In genomic region chr7:23680417-23681405, GRCh38 we compare ENCODE assay signal across 8 cellular contexts. TPM values are rescaled to one million over a fixed set of nuclear protein-coding genes. Genes with fewer than 3 reads are reported as not detected.
A peak's percentile ranks its signal among the peaks of the same experiment; 100 is the strongest.
DNase-seq lines count a peak whose midpoint lies in the region; ATAC-seq, FAIRE-seq and TF ChIP-seq lines count a peak whose summit lies in the region.

No MANE protein-coding gene starts in this region.

- no peak overlapping the region for H2BK12ac ChIP-seq in H1 (ENCODE audit: low read depth, low read length)

- no peak overlapping the region for H3K14ac ChIP-seq in H1 (ENCODE audit: insufficient read length)

- H3K79me1 ChIP-seq in H1 (ENCODE audit: low read depth, low read length), result no peaks in the 10 kb centered on the region

- H4K8ac ChIP-seq in H1 (ENCODE audit: extremely low read depth, insufficient read depth, low read length), result peak overlapping the region; percentile 73; the same call in 1 of the 2 replicates

- H3K9me3 ChIP-seq in ES-I3 (ENCODE audit: control insufficient read depth, insufficient read depth, low read length) (no peaks in the 10 kb centered on the region; the same call in 1 of the 2 replicates), HCT116 (ENCODE audit: control insufficient read depth in 1 of 2, insufficient read depth in 1 of 2, low read depth in 1 of 2, low read length in 2 of 2) (no peaks in the 10 kb centered on the region), H1 (ENCODE audit: insufficient read depth in 2 of 2, low read depth in 1 of 2, low read length in 1 of 2) (no peaks in the 10 kb centered on the region; a peak in 1 of 4 replicates)

- FAIRE-seq in H1 (lab: Jason Lieb, UNC), result peak; percentile 48
- no peak for FAIRE-seq in RCC 7860 (lab: Jason Lieb, UNC)

- 4% methylated on average over 42 of the region's 42 CpGs; no CpG with 5 or more reads in 1 of the 2 experiments for WGBS in H1 (ENCODE audit: extremely low coverage in 1 of 2, insufficient coverage in 1 of 2, insufficient read length in 1 of 2, insufficient replicate concordance in 2 of 2, low coverage in 1 of 2, low lambda C conversion rate in 2 of 2, missing lambda C conversion rate in 1 of 2), 2 experiments

- peak overlapping the region; percentile 68; the same call in 1 of the 2 replicates for H3K18ac ChIP-seq in H1 (ENCODE audit: extremely low read depth, low read length)

- H2BK120ac ChIP-seq in H1 (replicated peaks; ENCODE audit: low read depth, low read length), result no peak overlapping the region

- H3K56ac ChIP-seq in H1 (replicated peaks; ENCODE audit: insufficient read length, low read depth, low read length), result peak overlapping the region; percentile 34

- TF ChIP-seq POLR2A in HCT116 (IDR thresholded peaks at IDR 0.05; ENCODE audit: borderline replicate concordance, extremely low read depth, insufficient read depth, insufficient read length) (no peak), H1 (IDR thresholded peaks at IDR 0.05; ENCODE audit: control extremely low read depth in 1 of 2, low read depth in 2 of 2, low read length in 2 of 2) (peak; percentile 68 to 90)

- H3K27ac Mint-ChIP-seq in activated CD4-positive, alpha-beta memory T cell treated with anti-CD3 and anti-CD28 coated beads for 36 hours, result peak overlapping the region; percentile 73
- H3K27ac Mint-ChIP-seq in memory B cell, result peak overlapping the region; percentile 72

- H3K27me3 Mint-ChIP-seq in activated CD4-positive, alpha-beta memory T cell treated with anti-CD3 and anti-CD28 coated beads for 36 hours, result no peaks in the 10 kb centered on the region
- no peaks in the 10 kb centered on the region for H3K27me3 Mint-ChIP-seq in memory B cell

- H3K23ac ChIP-seq in H1 (ENCODE audit: insufficient read length), result no peak overlapping the region

- CTCF ChIA-PET in HCT116 (lab: Charles Lee) (interaction anchor here (4.2 kb wide), 1 partner anchor 16 kb away, joined by 18 read pairs; no protein-coding TSS in a partner anchor), H1 (lab: Charles Lee; ENCODE audit: partially characterized antibody) (interaction anchor here (0.6 to 3.6 kb wide), 16 partner anchors 9 to 134 kb away, joined by 3 to 20 read pairs (median 4); no protein-coding TSS in a partner anchor)
- CTCF ChIA-PET in activated CD4-positive, alpha-beta memory T cell treated with anti-CD3 and anti-CD28 coated beads for 36 hours (lab: Charles Lee), result interaction anchor here (0.9 to 3.2 kb wide), 9 partner anchors 10 to 134 kb away, joined by 3 to 18 read pairs (median 4); partner anchors contain the start of gene CCDC126

- no peak overlapping the region for H3K4ac ChIP-seq in H1 (replicated peaks; ENCODE audit: insufficient read length, low read depth, low read length)

- H3K79me2 ChIP-seq in HCT116 (ENCODE audit: insufficient read depth, low read length), result no peaks in the 10 kb centered on the region
- H3K79me2 ChIP-seq in H1 (ENCODE audit: control insufficient read depth in 1 of 2, insufficient read depth in 2 of 2, low read length in 2 of 2), result peaks cover 0 to 44% of the 10 kb centered on the region in 2 experiments; a peak in 3 of 4 replicates

- H3K27ac ChIP-seq in HCT116 (ENCODE audit: low read depth, low read length) (no peak overlapping the region), H1 (ENCODE audit: low read depth, low read length) (peak overlapping the region; percentile 53; the same call in 1 of the 2 replicates)

- H4K91ac ChIP-seq in H1 (replicated peaks; ENCODE audit: insufficient read length, low read length), result no peak overlapping the region

- H2BK5ac ChIP-seq in H1 (ENCODE audit: low read depth, low read length), result no peak overlapping the region; the same call in 1 of the 2 replicates

- H3K4me1 ChIP-seq in ES-I3 (ENCODE audit: insufficient read depth, low read length) (0 out of 2 replicates have a peak, but pooled peaks cover 4% of the 10 kb centered on the region), HCT116 (ENCODE audit: control insufficient read depth in 1 of 2, insufficient read depth in 2 of 2, low read length in 2 of 2) (peaks cover 0 to 9% of the 10 kb centered on the region in 2 experiments; a peak in 1 of 4 replicates), H1 (replicated peaks in 1 of 4; ENCODE audit: control insufficient read depth in 3 of 4, insufficient read depth in 4 of 4, low read length in 3 of 4) (peaks cover 0 to 4% (median under 1%) of the 10 kb centered on the region in 4 experiments; a peak in 4 of 7 replicates)

- H3K9me2 ChIP-seq in HCT116 (ENCODE audit: insufficient read depth), result no peaks in the 10 kb centered on the region

- no peaks in the 10 kb centered on the region for H3K9me3 Mint-ChIP-seq in activated CD4-positive, alpha-beta memory T cell treated with anti-CD3 and anti-CD28 coated beads for 36 hours
- H3K9me3 Mint-ChIP-seq in memory B cell, result no peaks in the 10 kb centered on the region

- BruUV-seq in HCT116 (replicated peaks; lab: Mats Ljungman, UMichigan), result no TSS peak

- H3K23me2 ChIP-seq in H1 (ENCODE audit: low read depth, low read length), result no peaks in the 10 kb centered on the region; the same call in 1 of the 2 replicates

- DNase-seq in HCT116 (ENCODE audit: low read depth, low spot score), result no peak
- DNase-seq in NCI-H1417 treated with DMSO at 0.1 percent for 48 hours (lab: John Stamatoyannopoulos, UW), result peak; percentile 66
- DNase-seq in activated CD4-positive, alpha-beta memory T cell treated with anti-CD3 and anti-CD28 coated beads for 36 hours, result peak; percentile 70
- DNase-seq in H1 (ENCODE audit: low read depth in 1 of 2, low spot score in 2 of 2), result peak; percentile 57 to 72
- peak in 1 of 2 donors; percentile 6 for DNase-seq in memory B cell (ENCODE audit: low spot score in 2 of 2)
- peak in 2 of 3 experiments; percentile 9 for DNase-seq in stimulated activated CD4-positive, alpha-beta T cell treated with anti-CD3 and anti-CD28 coated beads, TNF-alpha, amount 100 ng/mL, for 4 hours (ENCODE audit: low read depth in 3 of 3)
- DNase-seq in RCC 7860 (ENCODE audit: low spot score), result no peak

- TF ChIP-seq CTCF in HCT116 (IDR thresholded peaks at IDR 0.05 in 2 of 3, conservative IDR thresholded peaks at IDR 0.05 in 1 of 3; ENCODE audit: borderline replicate concordance in 1 of 3, insufficient read depth in 1 of 3, low read depth in 2 of 3, low read length in 2 of 3), result no peak
- no peak for TF ChIP-seq CTCF in H1 (IDR thresholded peaks at IDR 0.05; ENCODE audit: control extremely low read depth in 1 of 3, insufficient read depth in 1 of 3, low read depth in 1 of 3, low read length in 3 of 3)

- TF ChIP-seq RAD21 in HCT116 (IDR thresholded peaks at IDR 0.05; ENCODE audit: low read depth) (no peak), H1 (IDR thresholded peaks at IDR 0.05 in 1 of 2, conservative IDR thresholded peaks at IDR 0.05 in 1 of 2; ENCODE audit: low read depth in 2 of 2, low read length in 2 of 2) (no peak)

- H2AK5ac ChIP-seq in H1 (ENCODE audit: low read depth, low read length), result no peak overlapping the region

- H3K27me3 ChIP-seq in HCT116 (ENCODE audit: insufficient read depth, low read length), result no peaks in the 10 kb centered on the region
- peaks cover 0 to 3% (median 2%) of the 10 kb centered on the region in 4 experiments; a peak in 2 of 7 replicates for H3K27me3 ChIP-seq in H1 (replicated peaks in 1 of 4; ENCODE audit: control insufficient read depth in 3 of 4, extremely low read depth in 1 of 4, insufficient read depth in 3 of 4, low read length in 3 of 4)

- 0 out of 3 replicates have a peak, but pooled peaks of 1 of the 2 experiments have one; percentile 18 for TF ChIP-seq EP300 in H1 (IDR thresholded peaks at IDR 0.05; ENCODE audit: borderline replicate concordance in 1 of 2, low read depth in 2 of 2, low read length in 2 of 2)

- POLR2A ChIA-PET in HCT116 (lab: Charles Lee) (no interaction called here), H1 (lab: Charles Lee; ENCODE audit: partially characterized antibody) (interaction anchor here (0.7 to 4.3 kb wide), 14 partner anchors 8 to 1920 kb away, joined by 3 to 27 read pairs (median 4); partner anchors contain the start of gene CCDC126)
- POLR2A ChIA-PET in activated CD4-positive, alpha-beta memory T cell treated with anti-CD3 and anti-CD28 coated beads for 36 hours (lab: Charles Lee), result interaction anchor here (0.5 to 0.7 kb wide), 2 partner anchors 38 to 334 kb away, joined by 3 to 4 read pairs; no protein-coding TSS in a partner anchor

- no peaks in the 10 kb centered on the region for H4K20me1 ChIP-seq in HCT116 (ENCODE audit: insufficient read depth)
- H4K20me1 ChIP-seq in H1 (replicated peaks in 1 of 2; ENCODE audit: control insufficient read depth in 1 of 2, insufficient read depth in 2 of 2, low read length in 2 of 2), result no peaks in the 10 kb centered on the region

- no peak overlapping the region; the same call in 1 of the 2 replicates for H2BK20ac ChIP-seq in H1 (ENCODE audit: low read length)

- H3K4me1 Mint-ChIP-seq in activated CD4-positive, alpha-beta memory T cell treated with anti-CD3 and anti-CD28 coated beads for 36 hours (ENCODE audit: low read depth), result peaks cover 11% of the 10 kb centered on the region
- H3K4me1 Mint-ChIP-seq in memory B cell, result peaks cover 3% of the 10 kb centered on the region

- H3K36me3 ChIP-seq in ES-I3 (ENCODE audit: insufficient read depth, low read length) (no peaks in the 10 kb centered on the region; the same call in 1 of the 2 replicates), HCT116 (ENCODE audit: control insufficient read depth in 1 of 2, insufficient read depth in 2 of 2, low read length in 2 of 2) (no peaks in the 10 kb centered on the region), H1 (ENCODE audit: control insufficient read depth in 2 of 4, insufficient read depth in 4 of 4, low read length in 3 of 4) (peaks cover 0 to 12% (median 0%) of the 10 kb centered on the region in 4 experiments; a peak in 3 of 8 replicates)

- H2AFZ ChIP-seq in HCT116 (ENCODE audit: low read depth, low read length, poor library complexity, severe bottlenecking) (peak overlapping the region; percentile 13), H1 (ENCODE audit: low read length) (no peak overlapping the region)

- ATAC-seq in HCT116 (peak; percentile 55), memory B cell (ENCODE audit: low read depth) (peak; percentile 20)

- RAD21 ChIA-PET in HCT116 (lab: Charles Lee; ENCODE audit: low non-redundant PET in 1 of 2, low total read pairs in 2 of 2, uncharacterized antibody in 2 of 2, unreplicated experiment in 2 of 2), result interaction anchor here in 1 of 2 experiments (0.6 kb wide), 1 partner anchor 418 kb away, joined by 9 read pairs; no protein-coding TSS in a partner anchor

- H3K4me2 ChIP-seq in HCT116 (ENCODE audit: low read length), result peak overlapping the region; percentile 64
- H3K4me2 ChIP-seq in H1 (ENCODE audit: insufficient read depth in 1 of 2, low read depth in 2 of 2, low read length in 2 of 2), result peak overlapping the region; percentile 56 to 81

- H3K4me3 ChIP-seq in HCT116 (replicated peaks in 1 of 2; ENCODE audit: low read depth in 1 of 2, low read length in 2 of 2) (peak overlapping the region; percentile 36 to 41), H1 (ENCODE audit: extremely low read depth in 1 of 4, insufficient read depth in 2 of 4, low read depth in 3 of 4, low read length in 4 of 4) (peak overlapping the region; percentile 56 to 87 (median 77))

- H3K36me3 Mint-ChIP-seq in activated CD4-positive, alpha-beta memory T cell treated with anti-CD3 and anti-CD28 coated beads for 36 hours, result no peaks in the 10 kb centered on the region
- H3K36me3 Mint-ChIP-seq in memory B cell, result no peaks in the 10 kb centered on the region

- peak overlapping the region; percentile 84 for H3K4me3 Mint-ChIP-seq in activated CD4-positive, alpha-beta memory T cell treated with anti-CD3 and anti-CD28 coated beads for 36 hours
- peak overlapping the region; percentile 88 for H3K4me3 Mint-ChIP-seq in memory B cell

- H3K9ac ChIP-seq in ES-I3 (ENCODE audit: low read depth, low read length), result peak overlapping the region; percentile 65
- no peak overlapping the region for H3K9ac ChIP-seq in HCT116 (ENCODE audit: low read length)
- H3K9ac ChIP-seq in H1 (replicated peaks in 1 of 4; ENCODE audit: extremely low read depth in 1 of 4, low read depth in 3 of 4, low read length in 3 of 4), result peak overlapping the region; percentile 71 to 83 (median 78)

- intact Hi-C loops in HCT116 (cut with micrococcal nuclease), result no loop called here
- intact Hi-C loops in activated CD4-positive, alpha-beta memory T cell treated with anti-CD3 and anti-CD28 coated beads for 36 hours (cut with micrococcal nuclease), result loop anchor here (1.0 to 10.0 kb wide), 3 partner anchors 85 to 894 kb away; partner anchors contain the start of genes NUP42 and PALS2

- H4K5ac ChIP-seq in H1 (ENCODE audit: insufficient read length, low read depth, low read length), result peak overlapping the region; percentile 53

- H2BK15ac ChIP-seq in H1 (ENCODE audit: low read length), result no peak overlapping the region

RNA-seq across cellular contexts. Expression of gene FAM221A, which starts 0.7 kb away (rescaled TPM):
- total RNA-seq in HCT116 (2021; ENCODE audit: unreplicated experiment), result 2.2 TPM
- 3.3 and 4.4 TPM in 2 replicates for polyA plus RNA-seq in HCT116 (2012)
- 10 to 100 TPM in 1 of 2 experiments, 1 to 10 TPM in 1; 9.0 to 10.7 TPM for total RNA-seq in activated CD4-positive, alpha-beta memory T cell treated with anti-CD3 and anti-CD28 coated beads for 36 hours
- 20.3 and 21.5 TPM in 2 replicates for total RNA-seq in H1 (2021; fragmentation: NEBNext Ultra II Directional; extraction: Animal tissue kit (Norgen Biotek cat#: 25700))
- 22.0 and 39.0 TPM in 2 replicates for polyA plus RNA-seq in H1 (2011; rRNA removed)
- polyA plus RNA-seq in H1 (2011; cell fraction: cytosol; rRNA removed), result 36.0 TPM
- polyA plus RNA-seq in H1 (2011; cell fraction: nucleus; rRNA removed), result 26.5 TPM
- polyA plus RNA-seq in H1 (2012, experiment 1 of 2), result 27.0 to 32.2 TPM (median 29.5 TPM) in 4 replicates
- 9.9 TPM for polyA plus RNA-seq in H1 (2012, experiment 2 of 2)
- polyA plus RNA-seq in H1 (2013, experiment 1 of 2), result 10.4 TPM
- polyA plus RNA-seq in H1 (2013, experiment 2 of 2), result 9.0 TPM
- 67.4 and 71.1 TPM in 2 replicates for polyA minus RNA-seq in H1 (2011; rRNA and poly(A)+ RNA removed)
- 18.8 TPM for polyA minus RNA-seq in H1 (2011; cell fraction: cytosol; rRNA and poly(A)+ RNA removed)
- 30.4 TPM for polyA minus RNA-seq in H1 (2011; cell fraction: nucleus; rRNA and poly(A)+ RNA removed)

RNA-seq across cellular contexts. Expression of gene STK31, which starts 29.3 kb away (rescaled TPM):
- total RNA-seq in HCT116 (2021; ENCODE audit: unreplicated experiment), result not detected
- polyA plus RNA-seq in HCT116 (2012), result 0.03 TPM in 1 of 2 replicates, not detected in the other
- total RNA-seq in activated CD4-positive, alpha-beta memory T cell treated with anti-CD3 and anti-CD28 coated beads for 36 hours, result not detected
- total RNA-seq in H1 (2021; fragmentation: NEBNext Ultra II Directional; extraction: Animal tissue kit (Norgen Biotek cat#: 25700)), result 0.10 and 0.32 TPM in 2 replicates
- 0.13 and 0.15 TPM in 2 replicates for polyA plus RNA-seq in H1 (2011; rRNA removed)
- polyA plus RNA-seq in H1 (2011; cell fraction: cytosol; rRNA removed), result 0.18 TPM
- 0.07 TPM for polyA plus RNA-seq in H1 (2011; cell fraction: nucleus; rRNA removed)
- 0.15 to 0.53 TPM (median 0.32 TPM) in 4 replicates for polyA plus RNA-seq in H1 (2012, experiment 1 of 2)
- not detected for polyA plus RNA-seq in H1 (2012, experiment 2 of 2)
- 0.22 TPM for polyA plus RNA-seq in H1 (2013, experiment 1 of 2)
- 0.13 TPM for polyA plus RNA-seq in H1 (2013, experiment 2 of 2)
- polyA minus RNA-seq in H1 (2011; rRNA and poly(A)+ RNA removed), result 0.46 and 0.57 TPM in 2 replicates
- not detected for polyA minus RNA-seq in H1 (2011; cell fraction: cytosol; rRNA and poly(A)+ RNA removed)
- polyA minus RNA-seq in H1 (2011; cell fraction: nucleus; rRNA and poly(A)+ RNA removed), result 1.8 TPM

Comparison
In these comparisons a context has a peak if more than half of its experiments do, and no peak if none do; other contexts are left out.
1. DNase-seq: peak in NCI-H1417 treated with DMSO at 0.1 percent for 48 hours (single experiment), activated CD4-positive, alpha-beta memory T cell treated with anti-CD3 and anti-CD28 coated beads for 36 hours (single experiment), H1 (2 of 2) and stimulated activated CD4-positive, alpha-beta T cell treated with anti-CD3 and anti-CD28 coated beads, TNF-alpha, amount 100 ng/mL, for 4 hours (2 of 3); none in HCT116 (single experiment) and RCC 7860 (single experiment).